Comparison of ENCODE assay signal across 8 cellular contexts in genomic region chr5:170267431-170268152, GRCh38. TPM values are rescaled to one million over a fixed set of nuclear protein-coding genes. Genes with fewer than 3 reads are reported as not detected.
DNase-seq lines count a peak whose midpoint lies in the region; ATAC-seq and TF ChIP-seq lines count a peak whose summit lies in the region.

No MANE protein-coding gene starts in this region.

- peak overlapping the region; percentile 86 for H3K27ac Mint-ChIP-seq in activated naive CD4-positive, alpha-beta T cell treated with anti-CD3 and anti-CD28 coated beads for 36 hours

- CTCF ChIA-PET in activated naive CD4-positive, alpha-beta T cell treated with anti-CD3 and anti-CD28 coated beads for 36 hours (lab: Charles Lee), result interaction anchor here (0.7 to 7.3 kb wide), 19 partner anchors 10 to 154 kb away, joined by 3 to 209 read pairs (median 8); partner anchors contain the start of gene LCP2

- H3K27me3 Mint-ChIP-seq in activated naive CD4-positive, alpha-beta T cell treated with anti-CD3 and anti-CD28 coated beads for 36 hours (ENCODE audit: low read depth), result no peaks in the 10 kb centered on the region

- 32 to 35% (median 34%) methylated on average over 16 of the region's 16 CpGs for WGBS in psoas muscle, 3 donors

- no peak overlapping the region for H3K4me3 ChIP-seq in SJCRH30
- no peak overlapping the region for H3K4me3 ChIP-seq in psoas muscle
- H3K4me3 ChIP-seq in uterus, result no peak overlapping the region

- H3K9me3 ChIP-seq in SJCRH30 (replicated peaks), result no peaks in the 10 kb centered on the region
- no peaks in the 10 kb centered on the region for H3K9me3 ChIP-seq in psoas muscle
- H3K9me3 ChIP-seq in uterus, result no peaks in the 10 kb centered on the region

- H3K4me1 Mint-ChIP-seq in activated naive CD4-positive, alpha-beta T cell treated with anti-CD3 and anti-CD28 coated beads for 36 hours (ENCODE audit: low read depth), result peaks cover 88% of the 10 kb centered on the region

- intact Hi-C loops in activated naive CD4-positive, alpha-beta T cell treated with anti-CD3 and anti-CD28 coated beads for 36 hours (cut with micrococcal nuclease), result loop anchor here (1.0 to 10.0 kb wide), 8 partner anchors 41 to 1117 kb away; partner anchors contain the start of gene NPM1
- intact Hi-C loops in psoas muscle (cut with DNase I) (loop anchor here (5.0 kb wide), 4 partner anchors 70 to 365 kb away; no protein-coding TSS in a partner anchor), uterus (cut with DNase I; ENCODE audit: low total_unique reads) (loop anchor here (10.0 kb wide), 1 partner anchor 157 kb away; no protein-coding TSS in a partner anchor)

- no peak for TF ChIP-seq POLR2A in uterus (IDR thresholded peaks at IDR 0.05)

- H3K36me3 Mint-ChIP-seq in activated naive CD4-positive, alpha-beta T cell treated with anti-CD3 and anti-CD28 coated beads for 36 hours (ENCODE audit: low read depth), result peaks cover 71% of the 10 kb centered on the region

- peak overlapping the region; percentile 57 for H3K4me3 Mint-ChIP-seq in activated naive CD4-positive, alpha-beta T cell treated with anti-CD3 and anti-CD28 coated beads for 36 hours

- H3K27me3 ChIP-seq in SJCRH30, result peaks cover 13% of the 10 kb centered on the region; the same call in 1 of the 2 replicates
- peaks cover 0 to 4% (median 0%) of the 10 kb centered on the region in 3 donors for H3K27me3 ChIP-seq in psoas muscle (ENCODE audit: insufficient read depth in 3 of 3, low read length in 2 of 3)
- H3K27me3 ChIP-seq in uterus, result no peaks in the 10 kb centered on the region

- H3K4me1 ChIP-seq in SJCRH30 (no peaks in the 10 kb centered on the region), psoas muscle (no peaks in the 10 kb centered on the region), uterus (no peaks in the 10 kb centered on the region)

- H3K9me3 Mint-ChIP-seq in activated naive CD4-positive, alpha-beta T cell treated with anti-CD3 and anti-CD28 coated beads for 36 hours, result no peaks in the 10 kb centered on the region

- H3K27ac ChIP-seq in SJCRH30 (no peak overlapping the region), psoas muscle (no peak overlapping the region), uterus (peak overlapping the region; percentile 67 to 72)

- TF ChIP-seq CTCF in psoas muscle (IDR thresholded peaks at IDR 0.05) (peak; percentile 67), uterus (IDR thresholded peaks at IDR 0.05) (peak; percentile 73 to 83 (median 81))

- H3K36me3 ChIP-seq in SJCRH30 (no peaks in the 10 kb centered on the region), psoas muscle (ENCODE audit: insufficient read depth in 1 of 2, low read depth in 1 of 2) (no peaks in the 10 kb centered on the region), uterus (no peaks in the 10 kb centered on the region)

- ATAC-seq in GM21529 (IDR thresholded peaks at IDR 0.05; ENCODE audit: unreplicated experiment) (peak; percentile 84), psoas muscle (peak in 3 of 4 donors; percentile 44 to 78 (median 48))

- DNase-seq in DMS153 treated with DMSO at 0.1 percent for 48 hours (lab: John Stamatoyannopoulos, UW; ENCODE audit: unreplicated experiment) (peak; percentile 4), KG1 (lab: John Stamatoyannopoulos, UW) (peak; percentile 61), SJCRH30 (peak; percentile 50 to 74), glomerular visceral epithelial cell (ENCODE audit: extremely low spot score) (peak; percentile 70), psoas muscle (peak; percentile 68 to 81), uterus (peak; percentile 82 to 85)
- DNase-seq in activated naive CD4-positive, alpha-beta T cell treated with anti-CD3 and anti-CD28 coated beads for 36 hours, result peak; percentile 90

RNA-seq across cellular contexts. Expression of gene LCP2, which starts 30.0 kb away (rescaled TPM):
- not detected in 2 replicates for total RNA-seq in SJCRH30 (2014; rRNA removed; shearing (Covaris generic))
- total RNA-seq in activated naive CD4-positive, alpha-beta T cell treated with anti-CD3 and anti-CD28 coated beads for 36 hours, result 100 to 1,000 TPM; 115 to 122 TPM
- 1 to 10 TPM; 4.2 to 6.0 (median 4.8) TPM for total RNA-seq in psoas muscle
- polyA plus RNA-seq in psoas muscle, result 1 to 10 TPM in 2 of 3 donors, under 1 TPM in 1; 0.76 to 1.8 (median 1.2) TPM
- total RNA-seq in uterus, result 10 to 100 TPM in 3 of 4 donors, 1 to 10 TPM in 1; 1.3 to 19.1 (median 11.2) TPM

RNA-seq across cellular contexts. Expression of gene C5orf58, which starts 34.8 kb away (rescaled TPM):
- not detected in 2 replicates for total RNA-seq in SJCRH30 (2014; rRNA removed; shearing (Covaris generic))
- total RNA-seq in activated naive CD4-positive, alpha-beta T cell treated with anti-CD3 and anti-CD28 coated beads for 36 hours, result not detected
- total RNA-seq in psoas muscle (not detected), uterus (not detected)
- polyA plus RNA-seq in psoas muscle, result not detected

Comparison
In these comparisons a context has a peak if more than half of its experiments do, and no peak if none do; other contexts are left out.
1. DNase-seq: peak in every context shown above with its lines; median percentile 90 in activated naive CD4-positive, alpha-beta T cell treated with anti-CD3 and anti-CD28 coated beads for 36 hours; 84 in uterus; 74 in psoas muscle; 70 in glomerular visceral epithelial cell; 62 in SJCRH30; 61 in KG1; 4 in DMS153 treated with DMSO at 0.1 percent for 48 hours.
2. H3K27ac ChIP-seq: peak in uterus (2 of 2); none in SJCRH30 (single experiment) and psoas muscle (single experiment).
3. RNA of gene LCP2, which starts 30.0 kb away (total RNA-seq): 115 to 122 TPM in activated naive CD4-positive, alpha-beta T cell treated with anti-CD3 and anti-CD28 coated beads for 36 hours; 1.3 to 19.1 TPM in uterus, 4.2 to 6.0 TPM in psoas muscle and not detected in SJCRH30; every median in the first group is over 4 times any median in the second.